8 cellular contexts compared by ENCODE assay signal in the genomic region with DNA sequence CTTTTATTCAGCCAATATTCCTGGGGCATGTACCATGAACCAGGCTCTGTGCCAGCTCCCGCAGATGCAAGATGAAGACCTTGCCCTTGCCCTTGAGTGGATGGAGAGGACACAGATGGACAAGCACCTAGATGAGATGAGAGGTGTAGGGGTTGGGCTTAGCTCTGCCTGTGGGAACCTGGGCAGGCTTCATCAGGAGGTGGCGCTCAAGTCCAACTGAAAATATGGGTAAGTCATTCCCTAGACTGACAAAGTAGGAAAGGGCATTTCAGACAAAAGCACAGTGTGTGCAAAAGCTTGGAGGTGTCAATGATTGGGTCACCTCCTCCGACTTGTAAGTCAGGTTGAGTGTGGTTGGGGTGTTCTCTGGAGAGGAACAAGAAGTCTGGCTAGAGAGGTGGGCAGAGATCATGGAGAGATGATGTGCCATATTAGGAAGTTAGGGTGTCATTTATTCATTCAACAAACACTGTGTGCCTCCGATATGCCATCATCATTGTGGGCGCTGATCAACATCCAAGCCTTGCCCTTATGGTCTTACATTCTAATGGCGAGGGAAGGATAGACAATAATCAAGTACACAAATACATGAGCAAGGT.
DNase-seq lines count a peak whose midpoint lies in the region; ATAC-seq lines count a peak whose summit lies in the region.

No MANE protein-coding gene starts in this region.

- no peaks in the 10 kb centered on the region for H3K36me3 ChIP-seq in NT2/D1 (ENCODE audit: insufficient read depth, insufficient read length, low read length)

- DNase-seq in EH (ENCODE audit: low read depth) (peak; percentile 75), HuH-7.5 (ENCODE audit: low spot score) (peak; percentile 61), NT2/D1 (ENCODE audit: low read depth, low spot score) (peak; percentile 72), caudate nucleus (lab: John Stamatoyannopoulos, UW) (peak in 40 of 61 donors; percentile 1 to 69 (median 18)), left kidney (ENCODE audit: low read depth, low spot score) (peak; percentile 87)

- H3K27ac ChIP-seq in caudate nucleus (ENCODE audit: low read depth, low read length) = no peak overlapping the region

- H3K4me3 ChIP-seq in NT2/D1 (ENCODE audit: insufficient read length, low read depth) = no peak overlapping the region

- H3K9me3 ChIP-seq in NT2/D1 (ENCODE audit: insufficient read depth, low read length) = no peaks in the 10 kb centered on the region

- no peaks in the 10 kb centered on the region for H3K27me3 ChIP-seq in NT2/D1 (ENCODE audit: insufficient read depth, insufficient read length)

- no peak overlapping the region for H3K9ac ChIP-seq in NT2/D1 (ENCODE audit: insufficient read length, low read depth)

- H3K4me1 ChIP-seq in NT2/D1 (ENCODE audit: insufficient read depth, insufficient read length) = peaks cover 6% of the 10 kb centered on the region

- no peak for ATAC-seq in GM21526 (IDR thresholded peaks at IDR 0.05; ENCODE audit: low FRiP score, unreplicated experiment)
- no peak for ATAC-seq in GM19324 (IDR thresholded peaks at IDR 0.05; ENCODE audit: low FRiP score, unreplicated experiment)
- no peak for ATAC-seq in activated CD4-positive, CD25-positive, alpha-beta regulatory T cell treated with anti-CD3 and anti-CD28 coated beads, Interleukin-2, amount 50 U/mL, for 24 hours

Comparison
In these comparisons a context has a peak if more than half of its experiments do, and no peak if none do; other contexts are left out.
1. DNase-seq: peak in every context shown above with its lines; median percentile 87 in left kidney; 75 in EH; 72 in NT2/D1; 61 in HuH-7.5; 18 in caudate nucleus.